Comparison of ENCODE assay signal across 15 cellular contexts in genomic region chr10:108862691-108863350, GRCh38.
"Had no signal": no experiment of that assay in that cellular context is flagged by ENCODE, and none has a peak within 500 bp of the region (broad histone marks: within the 10 kb centered on the region; RNA-seq: fewer than 3 reads in every experiment).

No MANE protein-coding gene starts in this region.

- DNase-seq: activated CD4-positive, alpha-beta T cell treated with anti-CD3 and anti-CD28 coated beads for 48 hours; activated CD8-positive, alpha-beta T cell treated with anti-CD3 and anti-CD28 coated beads, Interleukin-2, amount 10 ng/mL, durations not matched to agents 7 days and 5 days; activated naive CD4-positive, alpha-beta T cell; effector memory CD4-positive, alpha-beta T cell; left cardiac atrium; naive thymus-derived CD4-positive, alpha-beta T cell; stimulated activated CD4-positive, alpha-beta T cell treated with anti-CD3 and anti-CD28 coated beads, Interleukin-2, amount 100 ng/mL, for 24 hours; stimulated activated naive B cell treated with anti-CD40 and anti-IgM and Interleukin-4, amounts not matched to agents 10 μg/mL and 1 μg/mL and 100 μg/mL, for 72 hours; trophoblast cell had no signal

- H3K4me1 Mint-ChIP-seq: brain; central memory CD8-positive, alpha-beta T cell; stimulated activated naive B cell treated with anti-CD40 and anti-IgM and Interleukin-4, amounts not matched to agents 10 μg/mL and 1 μg/mL and 100 μg/mL, for 72 hours; WTC11 had no signal

- H3K36me3 Mint-ChIP-seq: brain; naive thymus-derived CD4-positive, alpha-beta T cell; stimulated activated naive B cell treated with anti-CD40 and anti-IgM and Interleukin-4, amounts not matched to agents 10 μg/mL and 1 μg/mL and 100 μg/mL, for 72 hours; WTC11 had no signal

- ATAC-seq: activated CD8-positive, alpha-beta T cell treated with anti-CD3 and anti-CD28 coated beads, Interleukin-2, amount 10 ng/mL, durations not matched to agents 7 days and 5 days; left cardiac atrium; naive thymus-derived CD4-positive, alpha-beta T cell; right cardiac atrium; stimulated activated naive B cell treated with anti-CD40 and anti-IgM and Interleukin-4, amounts not matched to agents 10 μg/mL and 1 μg/mL and 100 μg/mL, for 72 hours; WTC11 had no signal

- H3K4me3 Mint-ChIP-seq: activated CD8-positive, alpha-beta T cell treated with anti-CD3 and anti-CD28 coated beads, Interleukin-2, amount 10 ng/mL, durations not matched to agents 7 days and 5 days; activated T-helper 1 cell treated with anti-CD3 and anti-CD28 coated beads, Interleukin-12 subunit alpha, Interleukin-12 subunit beta, Interleukin-2, Interleukin-4 antibody, amounts not matched to agents 30 ng/mL and 10 ng/mL and 1 ng/mL, durations not matched to agents 14 hours and 24 hours and 36 hours; brain; central memory CD8-positive, alpha-beta T cell; naive thymus-derived CD4-positive, alpha-beta T cell; stimulated activated naive B cell treated with anti-CD40 and anti-IgM and Interleukin-4, amounts not matched to agents 10 μg/mL and 1 μg/mL and 100 μg/mL, for 72 hours; WTC11 had no signal

- H3K4me3 ChIP-seq: lung had no signal

- H3K27me3 Mint-ChIP-seq: central memory CD8-positive, alpha-beta T cell; naive thymus-derived CD4-positive, alpha-beta T cell had no signal

- H3K27ac Mint-ChIP-seq: activated CD8-positive, alpha-beta T cell treated with anti-CD3 and anti-CD28 coated beads, Interleukin-2, amount 10 ng/mL, durations not matched to agents 7 days and 5 days; activated T-helper 1 cell treated with anti-CD3 and anti-CD28 coated beads, Interleukin-12 subunit alpha, Interleukin-12 subunit beta, Interleukin-2, Interleukin-4 antibody, amounts not matched to agents 30 ng/mL and 10 ng/mL and 1 ng/mL, durations not matched to agents 14 hours and 24 hours and 36 hours; naive thymus-derived CD4-positive, alpha-beta T cell; stimulated activated naive B cell treated with anti-CD40 and anti-IgM and Interleukin-4, amounts not matched to agents 10 μg/mL and 1 μg/mL and 100 μg/mL, for 72 hours; WTC11 had no signal
